In genomic region chr17:81906476-81907218, GRCh38 we compare ENCODE assay signal across 16 cellular contexts. TPM values are rescaled to one million over a fixed set of nuclear protein-coding genes. Genes with fewer than 3 reads are reported as not detected.
DNase-seq lines count a peak whose midpoint lies in the region; ATAC-seq, FAIRE-seq and TF ChIP-seq lines count a peak whose summit lies in the region.
"Had no signal": no experiment of that assay in that cellular context is flagged by ENCODE, and none has a peak within 500 bp of the region (broad histone marks: within the 10 kb centered on the region; RNA-seq: fewer than 3 reads in every experiment).

No MANE protein-coding gene starts in this region.

- no peaks in the 10 kb centered on the region for H3K36me3 Mint-ChIP-seq in activated CD8-positive, alpha-beta T cell treated with anti-CD3 and anti-CD28 coated beads for 36 hours (ENCODE audit: low read depth)
- H3K36me3 Mint-ChIP-seq in activated CD8-positive, alpha-beta T cell treated with anti-CD3 and anti-CD28 coated beads, Interleukin-2, amount 10 ng/mL, durations not matched to agents 7 days and 5 days (ENCODE audit: low read depth) = peaks cover 10% of the 10 kb centered on the region
- no peaks in the 10 kb centered on the region for H3K36me3 Mint-ChIP-seq in mesothelial cell of epicardium
- H3K36me3 Mint-ChIP-seq: type B pancreatic cell had no signal

- H3K4me1 Mint-ChIP-seq in activated CD8-positive, alpha-beta T cell treated with anti-CD3 and anti-CD28 coated beads for 36 hours (ENCODE audit: low read depth) = peaks cover 6% of the 10 kb centered on the region
- peaks cover 8% of the 10 kb centered on the region for H3K4me1 Mint-ChIP-seq in activated CD8-positive, alpha-beta T cell treated with anti-CD3 and anti-CD28 coated beads, Interleukin-2, amount 10 ng/mL, durations not matched to agents 7 days and 5 days (ENCODE audit: low read depth)
- H3K4me1 Mint-ChIP-seq in mesothelial cell of epicardium = peaks cover 1% of the 10 kb centered on the region

- H3K27ac Mint-ChIP-seq in activated CD8-positive, alpha-beta T cell treated with anti-CD3 and anti-CD28 coated beads for 36 hours = no peak overlapping the region
- H3K27ac Mint-ChIP-seq in activated CD8-positive, alpha-beta T cell treated with anti-CD3 and anti-CD28 coated beads, Interleukin-2, amount 10 ng/mL, durations not matched to agents 7 days and 5 days = no peak overlapping the region
- no peak overlapping the region for H3K27ac Mint-ChIP-seq in mesothelial cell of epicardium
- H3K27ac Mint-ChIP-seq: activated CD4-positive, alpha-beta T cell treated with anti-CD3 and anti-CD28 coated beads, Interleukin-2, amount 10 ng/mL, durations not matched to agents 24 days and 14 days; type B pancreatic cell had no signal

- intact Hi-C loops in activated CD8-positive, alpha-beta T cell treated with anti-CD3 and anti-CD28 coated beads for 36 hours (cut with micrococcal nuclease) = no loop called here

- FAIRE-seq in urothelium cell line (lab: Jason Lieb, UNC) = peak; percentile 84

- TF ChIP-seq CTCF in activated CD8-positive, alpha-beta T cell treated with anti-CD3 and anti-CD28 coated beads for 36 hours (IDR thresholded peaks at IDR 0.05) = peak; percentile 8
- peak; percentile 26 for TF ChIP-seq CTCF in brain microvascular endothelial cell (IDR thresholded peaks at IDR 0.05; ENCODE audit: low read depth, low read length, missing control alignments)
- no peak for TF ChIP-seq CTCF in mesothelial cell of epicardium (IDR thresholded peaks at IDR 0.05; ENCODE audit: unreplicated experiment)

- no peaks in the 10 kb centered on the region for H3K9me3 Mint-ChIP-seq in activated CD8-positive, alpha-beta T cell treated with anti-CD3 and anti-CD28 coated beads for 36 hours
- H3K9me3 Mint-ChIP-seq in activated CD8-positive, alpha-beta T cell treated with anti-CD3 and anti-CD28 coated beads, Interleukin-2, amount 10 ng/mL, durations not matched to agents 7 days and 5 days (ENCODE audit: insufficient read depth) = no peaks in the 10 kb centered on the region
- H3K9me3 Mint-ChIP-seq in mesothelial cell of epicardium = no peaks in the 10 kb centered on the region
- H3K9me3 Mint-ChIP-seq: activated CD4-positive, alpha-beta T cell treated with anti-CD3 and anti-CD28 coated beads, Interleukin-2, amount 10 ng/mL, durations not matched to agents 24 days and 14 days; type B pancreatic cell had no signal

- POLR2A ChIA-PET in activated CD8-positive, alpha-beta T cell treated with anti-CD3 and anti-CD28 coated beads for 36 hours (lab: Charles Lee) = no interaction called here
- POLR2A ChIA-PET in activated CD8-positive, alpha-beta T cell treated with anti-CD3 and anti-CD28 coated beads, Interleukin-2, amount 10 ng/mL, durations not matched to agents 7 days and 5 days (lab: Charles Lee) = no interaction called here

- no peak overlapping the region for H3K4me3 ChIP-seq in brain microvascular endothelial cell (ENCODE audit: low read depth, low read length)
- H3K4me3 ChIP-seq: left lung, smooth muscle cell had no signal

- H3K27me3 ChIP-seq in brain microvascular endothelial cell (replicated peaks) = no peaks in the 10 kb centered on the region

- no peak overlapping the region for H3K4me3 Mint-ChIP-seq in activated CD8-positive, alpha-beta T cell treated with anti-CD3 and anti-CD28 coated beads for 36 hours
- no peak overlapping the region for H3K4me3 Mint-ChIP-seq in activated CD8-positive, alpha-beta T cell treated with anti-CD3 and anti-CD28 coated beads, Interleukin-2, amount 10 ng/mL, durations not matched to agents 7 days and 5 days
- H3K4me3 Mint-ChIP-seq in mesothelial cell of epicardium = no peak overlapping the region
- H3K4me3 Mint-ChIP-seq: activated CD4-positive, alpha-beta T cell treated with anti-CD3 and anti-CD28 coated beads, Interleukin-2, amount 10 ng/mL, durations not matched to agents 24 days and 14 days; type B pancreatic cell had no signal

- in situ Hi-C loops in brain microvascular endothelial cell (cut with HindIII; ENCODE audit: low pct_ligation_motif_present, low sequenced_read_pairs) = no loop called here

- TF ChIP-seq EP300 in Ishikawa (IDR thresholded peaks at IDR 0.05; ENCODE audit: borderline replicate concordance) = no peak

- peak; percentile 4; the same call in 1 of the 2 replicates for TF ChIP-seq RAD21 in Ishikawa (IDR thresholded peaks at IDR 0.05; ENCODE audit: low read depth)

- ATAC-seq in activated CD8-positive, alpha-beta T cell treated with anti-CD3 and anti-CD28 coated beads for 36 hours = no peak
- ATAC-seq in activated CD8-positive, alpha-beta T cell treated with anti-CD3 and anti-CD28 coated beads, Interleukin-2, amount 10 ng/mL, durations not matched to agents 7 days and 5 days = no peak
- no peak for ATAC-seq in GM21423 (IDR thresholded peaks at IDR 0.05; ENCODE audit: unreplicated experiment)
- ATAC-seq: left lung had no signal

- CTCF ChIA-PET in activated CD8-positive, alpha-beta T cell treated with anti-CD3 and anti-CD28 coated beads for 36 hours (lab: Charles Lee) = interaction anchor here (1.5 kb wide), 1 partner anchor 7 kb away, joined by 4 read pairs; no protein-coding TSS in a partner anchor
- CTCF ChIA-PET in activated CD8-positive, alpha-beta T cell treated with anti-CD3 and anti-CD28 coated beads, Interleukin-2, amount 10 ng/mL, durations not matched to agents 7 days and 5 days (lab: Charles Lee) = no interaction called here

- no peaks in the 10 kb centered on the region for H3K36me3 ChIP-seq in brain microvascular endothelial cell (replicated peaks)

- DNase-seq in activated CD8-positive, alpha-beta T cell treated with anti-CD3 and anti-CD28 coated beads for 36 hours = no peak
- no peak for DNase-seq in activated CD8-positive, alpha-beta T cell treated with anti-CD3 and anti-CD28 coated beads, Interleukin-2, amount 10 ng/mL, durations not matched to agents 7 days and 5 days
- DNase-seq in brain microvascular endothelial cell (no peak), urothelium cell line (ENCODE audit: low spot score) (no peak), mesothelial cell of epicardium (ENCODE audit: low spot score in 2 of 2, unreplicated experiment in 2 of 2) (no peak)
- no peak for DNase-seq in effector CD4-positive, alpha-beta T cell
- DNase-seq: activated CD4-positive, alpha-beta T cell treated with anti-CD3 and anti-CD28 coated beads, Interleukin-2, amount 10 ng/mL, durations not matched to agents 24 days and 14 days; activated naive CD4-positive, alpha-beta T cell treated with anti-CD3 and anti-CD28 coated beads, Interleukin-2, amount 50 U/mL, for 16 hours; left lung; NCI-H2171 treated with DMSO at 0.1 percent for 48 hours; stimulated activated naive CD4-positive, alpha-beta T cell treated with Interleukin-2 at 50 U/mL for 16 hours had no signal

- H3K27ac ChIP-seq in brain microvascular endothelial cell = no peak overlapping the region
- H3K27ac ChIP-seq: left lung, parathyroid adenoma had no signal

- no peaks in the 10 kb centered on the region for H3K27me3 Mint-ChIP-seq in activated CD8-positive, alpha-beta T cell treated with anti-CD3 and anti-CD28 coated beads for 36 hours
- no peaks in the 10 kb centered on the region for H3K27me3 Mint-ChIP-seq in activated CD8-positive, alpha-beta T cell treated with anti-CD3 and anti-CD28 coated beads, Interleukin-2, amount 10 ng/mL, durations not matched to agents 7 days and 5 days (ENCODE audit: low read depth)
- peaks cover 6% of the 10 kb centered on the region for H3K27me3 Mint-ChIP-seq in mesothelial cell of epicardium (ENCODE audit: low read depth)
- H3K27me3 Mint-ChIP-seq: activated CD4-positive, alpha-beta T cell treated with anti-CD3 and anti-CD28 coated beads, Interleukin-2, amount 10 ng/mL, durations not matched to agents 24 days and 14 days; type B pancreatic cell had no signal

TF ChIP-seq in Ishikawa, 13 proteins besides CTCF, POLR2A, EP300 and RAD21 (continues in another document):
- no peak for TF ChIP-seq CEBPB (IDR thresholded peaks at IDR 0.05)
- TF ChIP-seq TCF12 (IDR thresholded peaks at IDR 0.05; ENCODE audit: low read depth) = no peak

RNA-seq across cellular contexts. Expression of gene PCYT2, which starts 4.6 kb away (rescaled TPM):
- 10 to 100 TPM; 20.5 to 22.6 TPM for total RNA-seq in activated CD8-positive, alpha-beta T cell treated with anti-CD3 and anti-CD28 coated beads for 36 hours
- total RNA-seq in activated CD8-positive, alpha-beta T cell treated with anti-CD3 and anti-CD28 coated beads, Interleukin-2, amount 10 ng/mL, durations not matched to agents 7 days and 5 days = 10 to 100 TPM; 48.6 to 50.4 TPM
- total RNA-seq in mesothelial cell of epicardium = 16.8 to 20.5 TPM (median 17.5 TPM) in 3 replicates

RNA-seq across cellular contexts. Expression of gene NPB, which starts 4.6 kb away (rescaled TPM):
- total RNA-seq in activated CD8-positive, alpha-beta T cell treated with anti-CD3 and anti-CD28 coated beads for 36 hours = under 1 TPM in 1 of 2 experiments, not detected in 1; 0.18 TPM
- total RNA-seq in activated CD8-positive, alpha-beta T cell treated with anti-CD3 and anti-CD28 coated beads, Interleukin-2, amount 10 ng/mL, durations not matched to agents 7 days and 5 days = under 1 TPM; 0.18 to 0.55 TPM
- 0.75 to 1.7 TPM (median 1.2 TPM) in 3 replicates for total RNA-seq in mesothelial cell of epicardium

RNA-seq across cellular contexts. Expression of gene SIRT7, which starts 11.3 kb away (rescaled TPM):
- 10 to 100 TPM; 28.1 to 32.0 TPM for total RNA-seq in activated CD8-positive, alpha-beta T cell treated with anti-CD3 and anti-CD28 coated beads for 36 hours
- total RNA-seq in activated CD8-positive, alpha-beta T cell treated with anti-CD3 and anti-CD28 coated beads, Interleukin-2, amount 10 ng/mL, durations not matched to agents 7 days and 5 days = 10 to 100 TPM; 55.0 to 63.4 TPM
- total RNA-seq in mesothelial cell of epicardium = 18.9 to 22.6 TPM (median 21.3 TPM) in 3 replicates

RNA-seq across cellular contexts. Expression of gene ANAPC11, which starts 15.1 kb away (rescaled TPM):
- total RNA-seq in activated CD8-positive, alpha-beta T cell treated with anti-CD3 and anti-CD28 coated beads for 36 hours = 100 to 1,000 TPM; 122 to 130 TPM
- 100 to 1,000 TPM; 122 TPM for total RNA-seq in activated CD8-positive, alpha-beta T cell treated with anti-CD3 and anti-CD28 coated beads, Interleukin-2, amount 10 ng/mL, durations not matched to agents 7 days and 5 days
- 103 to 115 TPM (median 108 TPM) in 3 replicates for total RNA-seq in mesothelial cell of epicardium

RNA-seq across cellular contexts. Expression of gene ALYREF, which starts 15.3 kb away (rescaled TPM):
- 100 to 1,000 TPM; 241 TPM for total RNA-seq in activated CD8-positive, alpha-beta T cell treated with anti-CD3 and anti-CD28 coated beads for 36 hours
- total RNA-seq in activated CD8-positive, alpha-beta T cell treated with anti-CD3 and anti-CD28 coated beads, Interleukin-2, amount 10 ng/mL, durations not matched to agents 7 days and 5 days = 100 to 1,000 TPM; 269 to 273 TPM
- total RNA-seq in mesothelial cell of epicardium = 78.5 to 86.1 TPM (median 79.5 TPM) in 3 replicates
